8 cellular contexts compared by ENCODE assay signal in the genomic region with DNA sequence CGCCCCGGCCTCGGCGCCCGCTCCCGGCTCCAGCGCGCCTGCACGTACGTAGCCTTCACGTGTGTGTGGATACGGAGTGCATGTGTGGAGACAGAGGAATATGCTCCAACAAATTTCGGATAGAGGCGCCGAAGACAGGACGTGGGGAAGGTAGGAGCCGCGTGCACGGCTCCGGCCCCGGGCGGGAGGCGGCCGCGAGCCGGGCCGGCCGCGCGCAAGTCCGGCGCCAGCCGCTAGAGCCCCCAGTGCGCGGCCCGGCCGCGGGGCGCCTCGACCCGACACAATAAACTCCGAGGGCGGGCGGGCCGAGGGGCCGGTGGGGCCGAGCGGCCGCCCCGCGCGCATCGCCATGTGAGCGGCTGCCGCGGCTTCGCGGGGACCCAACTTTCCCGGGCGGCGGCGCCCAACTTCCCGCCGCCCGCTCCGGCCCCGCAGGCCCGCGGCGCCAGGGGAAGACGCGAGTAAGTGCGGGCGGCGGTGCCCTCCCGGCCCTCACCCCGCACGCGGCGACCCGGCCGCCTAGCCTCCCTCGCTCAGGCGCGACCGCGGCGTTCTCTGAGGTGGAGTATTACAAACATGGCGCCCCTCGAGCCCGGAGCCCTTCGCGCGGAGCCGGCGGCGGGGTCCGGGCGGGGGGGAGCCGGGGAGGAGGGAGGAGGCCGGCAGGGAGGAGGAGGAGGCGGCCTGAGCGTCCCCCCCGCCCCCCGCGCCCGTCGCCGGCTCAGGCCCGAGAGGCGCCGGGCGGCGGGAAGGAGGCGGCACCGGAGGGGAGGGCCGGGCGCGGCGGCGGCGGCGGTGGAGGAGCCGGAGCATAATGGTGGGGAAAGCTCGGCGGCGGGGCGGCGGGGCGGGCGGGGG. TPM values are rescaled to one million over a fixed set of nuclear protein-coding genes. Genes with fewer than 3 reads are reported as not detected.
DNase-seq lines count a peak whose midpoint lies in the region; ATAC-seq and TF ChIP-seq lines count a peak whose summit lies in the region.

ZMYND11 (plus strand) TSS at position 713 of the 858 bp plus-strand sequence. CDS start 44,558 bp downstream, outside the sequence.

- peaks cover 43% of the 10 kb centered on the region for H3K4me1 Mint-ChIP-seq in activated naive CD4-positive, alpha-beta T cell treated with anti-CD3 and anti-CD28 coated beads, Interleukin-2, amount 10 ng/mL, durations not matched to agents 7 days and 5 days

- peaks cover 41% of the 10 kb centered on the region for H3K79me2 ChIP-seq in osteoblast (ENCODE audit: insufficient read depth, low read length)

- POLR2A ChIA-PET in AG04449 (lab: Yijun Ruan, JAX) = no interaction called here

- no peaks in the 10 kb centered on the region for H3K9me3 Mint-ChIP-seq in activated naive CD4-positive, alpha-beta T cell treated with anti-CD3 and anti-CD28 coated beads, Interleukin-2, amount 10 ng/mL, durations not matched to agents 7 days and 5 days

- TF ChIP-seq CTCF in AG04449 (IDR thresholded peaks at IDR 0.05; ENCODE audit: insufficient read depth, low read length, missing control alignments) (no peak), osteoblast (IDR thresholded peaks at IDR 0.05; ENCODE audit: extremely low read depth, low read depth, low read length) (no peak), thoracic aorta (IDR thresholded peaks at IDR 0.05) (no peak)

- peaks cover 7% of the 10 kb centered on the region for H3K36me3 Mint-ChIP-seq in activated naive CD4-positive, alpha-beta T cell treated with anti-CD3 and anti-CD28 coated beads, Interleukin-2, amount 10 ng/mL, durations not matched to agents 7 days and 5 days

- peak within 1 kb of the TSS; percentile 83 for H3K4me3 Mint-ChIP-seq in activated naive CD4-positive, alpha-beta T cell treated with anti-CD3 and anti-CD28 coated beads, Interleukin-2, amount 10 ng/mL, durations not matched to agents 7 days and 5 days

- H3K4me1 ChIP-seq in osteoblast (ENCODE audit: insufficient read depth, low read length) (peaks cover 44% of the 10 kb centered on the region), thoracic aorta (ENCODE audit: control insufficient read depth in 1 of 2, low read depth in 2 of 2) (peaks cover 16 to 40% of the 10 kb centered on the region in 2 donors)

- peak within 1 kb of the TSS; percentile 92 for H3K27ac Mint-ChIP-seq in activated naive CD4-positive, alpha-beta T cell treated with anti-CD3 and anti-CD28 coated beads, Interleukin-2, amount 10 ng/mL, durations not matched to agents 7 days and 5 days

- H3K9me3 ChIP-seq in osteoblast (ENCODE audit: low read depth, low read length) = no peaks in the 10 kb centered on the region
- no peaks in the 10 kb centered on the region for H3K9me3 ChIP-seq in thoracic aorta

- H3K36me3 ChIP-seq in osteoblast (ENCODE audit: insufficient read depth, low read length) (no peaks in the 10 kb centered on the region), thoracic aorta (no peaks in the 10 kb centered on the region)

- peak; percentile 26 for ATAC-seq in GM18520 (IDR thresholded peaks at IDR 0.05; ENCODE audit: unreplicated experiment)
- peak; percentile 44 for ATAC-seq in HG03064 (IDR thresholded peaks at IDR 0.05; ENCODE audit: low read depth, unreplicated experiment)
- ATAC-seq in thoracic aorta (ENCODE audit: insufficient number of reproducible peaks, low FRiP score, low read depth) = peak; percentile 45

- peak within 1 kb of the TSS; percentile 83 for H2AFZ ChIP-seq in osteoblast (ENCODE audit: low read length)

- CTCF ChIA-PET in AG04449 (lab: Yijun Ruan, JAX) = no interaction called here
- CTCF ChIA-PET in activated naive CD4-positive, alpha-beta T cell treated with anti-CD3 and anti-CD28 coated beads, Interleukin-2, amount 10 ng/mL, durations not matched to agents 7 days and 5 days (lab: Charles Lee) = no interaction called here

- H3K4me2 ChIP-seq in osteoblast (ENCODE audit: insufficient read depth, low read length) = peak within 1 kb of the TSS; percentile 99

- DNase-seq in AG04449 (ENCODE audit: low read depth, low spot score) (no peak), RPMI7951 (ENCODE audit: low read depth) (peak; percentile 72), globus pallidus (ENCODE audit: low spot score) (peak; percentile 73), osteoblast (ENCODE audit: insufficient read length, low spot score, missing footprints) (peak; percentile 95), thoracic aorta (ENCODE audit: low spot score) (no peak)
- DNase-seq in activated naive CD4-positive, alpha-beta T cell treated with anti-CD3 and anti-CD28 coated beads, Interleukin-2, amount 10 ng/mL, durations not matched to agents 7 days and 5 days = peak; percentile 76

- peak within 1 kb of the TSS; percentile 71 for H3K4me3 ChIP-seq in AG04449 (ENCODE audit: low read depth, low read length)
- peak within 1 kb of the TSS; percentile 82 for H3K4me3 ChIP-seq in osteoblast (ENCODE audit: insufficient read depth, low read length)
- H3K4me3 ChIP-seq in thoracic aorta = peak within 1 kb of the TSS; percentile 74

- H3K27me3 Mint-ChIP-seq in activated naive CD4-positive, alpha-beta T cell treated with anti-CD3 and anti-CD28 coated beads, Interleukin-2, amount 10 ng/mL, durations not matched to agents 7 days and 5 days = no peaks in the 10 kb centered on the region

- no peaks in the 10 kb centered on the region for H3K27me3 ChIP-seq in osteoblast (ENCODE audit: insufficient read depth, low read length)
- no peaks in the 10 kb centered on the region for H3K27me3 ChIP-seq in thoracic aorta (replicated peaks; ENCODE audit: insufficient read depth)

- H4K20me1 ChIP-seq in osteoblast (ENCODE audit: insufficient read depth, low read length) = peaks cover 30% of the 10 kb centered on the region

- H3K27ac ChIP-seq in osteoblast (ENCODE audit: low read depth, low read length) (peak within 1 kb of the TSS; percentile 61), thoracic aorta (peak within 1 kb of the TSS; percentile 94 to 95)

RNA-seq across cellular contexts. Expression of gene ZMYND11, which starts in this region (rescaled TPM):
- total RNA-seq in RPMI7951 (2014; rRNA removed; shearing (Covaris generic)) = 55.4 and 65.5 TPM in 2 replicates
- total RNA-seq in osteoblast (56.5 and 60.4 TPM in 2 replicates), thoracic aorta (100 to 1,000 TPM in 1 of 2 donors, 10 to 100 TPM in 1; 56.9 to 103 TPM)

Comparison
In these comparisons a context has a peak if more than half of its experiments do, and no peak if none do; other contexts are left out.
1. DNase-seq: peak in RPMI7951 (single experiment), activated naive CD4-positive, alpha-beta T cell treated with anti-CD3 and anti-CD28 coated beads, Interleukin-2, amount 10 ng/mL, durations not matched to agents 7 days and 5 days (single experiment), globus pallidus (single experiment) and osteoblast (single experiment); none in AG04449 (single experiment) and thoracic aorta (single experiment).
2. Peak in every context shown above with its lines, with median percentiles within 50 percentile points of each other: H3K4me3 ChIP-seq and ATAC-seq.